9 cellular contexts compared by ENCODE assay signal in the genomic region with DNA sequence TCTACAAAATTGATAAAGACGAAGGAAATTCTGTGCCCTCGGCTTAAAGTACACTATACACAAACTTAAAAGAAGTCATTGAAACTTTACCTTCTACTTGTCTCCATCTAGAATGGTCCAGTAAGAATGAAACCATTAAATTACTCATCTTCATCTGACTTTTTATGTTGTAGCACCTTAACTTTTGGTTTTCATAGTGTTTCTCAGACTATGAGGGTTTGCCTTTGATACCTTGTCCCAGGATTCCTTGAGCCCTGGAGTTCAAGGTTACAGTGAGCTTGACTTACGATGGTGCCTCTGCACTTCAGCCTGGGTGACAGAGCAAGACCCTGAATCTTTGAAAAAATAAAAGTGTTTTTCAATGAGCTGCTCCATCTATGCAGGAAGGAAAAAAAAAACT.
DNase-seq lines count a peak whose midpoint lies in the region; ATAC-seq and TF ChIP-seq lines count a peak whose summit lies in the region.
"Had no signal": no experiment of that assay in that cellular context is flagged by ENCODE, and none has a peak within 500 bp of the region (broad histone marks: within the 10 kb centered on the region; RNA-seq: fewer than 3 reads in every experiment).

No MANE protein-coding gene starts in this region.

- peak; percentile 92 for ATAC-seq in HG02610 (IDR thresholded peaks at IDR 0.05; ENCODE audit: unreplicated experiment)
- ATAC-seq in HG03558 (IDR thresholded peaks at IDR 0.05; ENCODE audit: extremely low read depth, unreplicated experiment) = peak; percentile 89
- ATAC-seq in stimulated activated naive B cell treated with anti-CD40 and anti-IgM and Interleukin-4, amounts not matched to agents 10 μg/mL and 1 μg/mL and 100 μg/mL, for 72 hours (replicated peaks) = peak; percentile 67 to 80
- no peak for ATAC-seq in SK-N-SH treated with all-trans-retinoic acid at 6 μM for 48 hours

- no peak overlapping the region for H3K4me3 ChIP-seq in breast epithelium

- no peaks in the 10 kb centered on the region for H3K27me3 ChIP-seq in breast epithelium

- POLR2A ChIA-PET in MCF 10A (lab: Yijun Ruan, JAX) = interaction anchor here (1.0 to 2.4 kb wide), 6 partner anchors 11 to 240 kb away, joined by 3 to 9 read pairs (median 4); a partner anchor contains a TSS

- TF ChIP-seq CTCF in MCF 10A (IDR thresholded peaks at IDR 0.05; ENCODE audit: unreplicated experiment) (no peak), breast epithelium (IDR thresholded peaks at IDR 0.05) (no peak)

- peak overlapping the region; percentile 33 for H3K27ac Mint-ChIP-seq in MCF 10A (ENCODE audit: low read depth, unreplicated experiment)
- H3K27ac Mint-ChIP-seq in stimulated activated naive B cell treated with anti-CD40 and anti-IgM and Interleukin-4, amounts not matched to agents 10 μg/mL and 1 μg/mL and 100 μg/mL, for 72 hours = peak overlapping the region; percentile 90

- no peaks in the 10 kb centered on the region for H3K9me3 ChIP-seq in breast epithelium

- no peaks in the 10 kb centered on the region for H3K4me1 ChIP-seq in breast epithelium

- H3K27ac ChIP-seq in breast epithelium = no peak overlapping the region

- intact Hi-C loops in MCF 10A (cut with micrococcal nuclease) = no loop called here
- intact Hi-C loops in breast epithelium (cut with DNase I; ENCODE audit: low total_unique reads) = no loop called here

- H3K36me3 Mint-ChIP-seq in MCF 10A (ENCODE audit: insufficient read depth, unreplicated experiment) = peaks cover 94% of the 10 kb centered on the region
- H3K36me3 Mint-ChIP-seq in stimulated activated naive B cell treated with anti-CD40 and anti-IgM and Interleukin-4, amounts not matched to agents 10 μg/mL and 1 μg/mL and 100 μg/mL, for 72 hours = peaks cover 66 to 70% of the 10 kb centered on the region in 2 donors

- TF ChIP-seq POLR2A in breast epithelium (IDR thresholded peaks at IDR 0.05) = no peak

- H3K36me3 ChIP-seq in breast epithelium = no peaks in the 10 kb centered on the region

- no peak overlapping the region for H3K4me3 Mint-ChIP-seq in MCF 10A (ENCODE audit: unreplicated experiment)
- peak overlapping the region in 1 of 2 donors; percentile 37 for H3K4me3 Mint-ChIP-seq in stimulated activated naive B cell treated with anti-CD40 and anti-IgM and Interleukin-4, amounts not matched to agents 10 μg/mL and 1 μg/mL and 100 μg/mL, for 72 hours

- no peaks in the 10 kb centered on the region for H3K27me3 Mint-ChIP-seq in MCF 10A (ENCODE audit: insufficient read depth, unreplicated experiment)
- H3K27me3 Mint-ChIP-seq in stimulated activated naive B cell treated with anti-CD40 and anti-IgM and Interleukin-4, amounts not matched to agents 10 μg/mL and 1 μg/mL and 100 μg/mL, for 72 hours = no peaks in the 10 kb centered on the region

- CTCF ChIA-PET in MCF 10A (lab: Yijun Ruan, JAX) = interaction anchor here (3.0 kb wide), 1 partner anchor 14 kb away, joined by 17 read pairs; no protein-coding TSS in a partner anchor

- peaks cover 4% of the 10 kb centered on the region for H3K4me1 Mint-ChIP-seq in MCF 10A (ENCODE audit: insufficient read depth, unreplicated experiment)
- peaks cover 20 to 61% of the 10 kb centered on the region in 2 donors for H3K4me1 Mint-ChIP-seq in stimulated activated naive B cell treated with anti-CD40 and anti-IgM and Interleukin-4, amounts not matched to agents 10 μg/mL and 1 μg/mL and 100 μg/mL, for 72 hours

- BruUV-seq in MCF 10A (replicated peaks; lab: Mats Ljungman, UMichigan) = no TSS peak

- DNase-seq in MCF 10A (ENCODE audit: unreplicated experiment) (no peak), breast epithelium (ENCODE audit: low spot score in 2 of 2) (no peak), hypothalamus (lab: John Stamatoyannopoulos, UW) (no peak)
- DNase-seq in stimulated activated naive B cell treated with anti-CD40 and anti-IgM and Interleukin-4, amounts not matched to agents 10 μg/mL and 1 μg/mL and 100 μg/mL, for 72 hours = no peak
- no peak for DNase-seq in stimulated activated CD8-positive, alpha-beta memory T cell treated with anti-CD3 and anti-CD28 coated beads, Interleukin-4, amount 100 ng/mL, for 48 hours
- DNase-seq: kidney had no signal

- H3K9me3 Mint-ChIP-seq in MCF 10A (ENCODE audit: unreplicated experiment) = peaks cover 6% of the 10 kb centered on the region
- peaks cover 0 to 3% of the 10 kb centered on the region in 2 donors for H3K9me3 Mint-ChIP-seq in stimulated activated naive B cell treated with anti-CD40 and anti-IgM and Interleukin-4, amounts not matched to agents 10 μg/mL and 1 μg/mL and 100 μg/mL, for 72 hours

TF ChIP-seq in SK-N-SH treated with all-trans-retinoic acid at 6 μM for 48 hours, 23 proteins besides CTCF, POLR2A, EP300 and RAD21:
- TF ChIP-seq SNAI2 (CRISPR knock-in tag; IDR thresholded peaks at IDR 0.05) = no peak
- TF ChIP-seq ESRRG (CRISPR knock-in tag; IDR thresholded peaks at IDR 0.05) = no peak
- TF ChIP-seq, protein P1, sequence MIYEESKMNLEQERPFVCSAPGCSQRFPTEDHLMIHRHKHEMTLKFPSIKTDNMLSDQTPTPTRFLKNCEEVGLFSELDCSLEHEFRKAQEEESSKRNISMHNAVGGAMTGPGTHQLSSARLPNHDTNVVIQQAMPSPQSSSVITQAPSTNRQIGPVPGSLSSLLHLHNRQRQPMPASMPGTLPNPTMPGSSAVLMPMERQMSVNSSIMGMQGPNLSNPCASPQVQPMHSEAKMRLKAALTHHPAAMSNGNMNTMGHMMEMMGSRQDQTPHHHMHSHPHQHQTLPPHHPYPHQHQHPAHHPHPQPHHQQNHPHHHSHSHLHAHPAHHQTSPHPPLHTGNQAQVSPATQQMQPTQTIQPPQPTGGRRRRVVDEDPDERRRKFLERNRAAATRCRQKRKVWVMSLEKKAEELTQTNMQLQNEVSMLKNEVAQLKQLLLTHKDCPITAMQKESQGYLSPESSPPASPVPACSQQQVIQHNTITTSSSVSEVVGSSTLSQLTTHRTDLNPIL (CRISPR knock-in tag; IDR thresholded peaks at IDR 0.05; ENCODE audit: low read depth) = no peak
- TF ChIP-seq ZNF8 (CRISPR knock-in tag; IDR thresholded peaks at IDR 0.05) = no peak
- no peak for TF ChIP-seq CSDC2 (CRISPR knock-in tag; IDR thresholded peaks at IDR 0.05)
- no peak for TF ChIP-seq ZC3H10 (CRISPR knock-in tag; IDR thresholded peaks at IDR 0.05)
- TF ChIP-seq ZFP3 (CRISPR knock-in tag; IDR thresholded peaks at IDR 0.05) = no peak
- TF ChIP-seq TCF4 (CRISPR knock-in tag; IDR thresholded peaks at IDR 0.05; ENCODE audit: borderline replicate concordance) = no peak
- TF ChIP-seq, protein P2, sequence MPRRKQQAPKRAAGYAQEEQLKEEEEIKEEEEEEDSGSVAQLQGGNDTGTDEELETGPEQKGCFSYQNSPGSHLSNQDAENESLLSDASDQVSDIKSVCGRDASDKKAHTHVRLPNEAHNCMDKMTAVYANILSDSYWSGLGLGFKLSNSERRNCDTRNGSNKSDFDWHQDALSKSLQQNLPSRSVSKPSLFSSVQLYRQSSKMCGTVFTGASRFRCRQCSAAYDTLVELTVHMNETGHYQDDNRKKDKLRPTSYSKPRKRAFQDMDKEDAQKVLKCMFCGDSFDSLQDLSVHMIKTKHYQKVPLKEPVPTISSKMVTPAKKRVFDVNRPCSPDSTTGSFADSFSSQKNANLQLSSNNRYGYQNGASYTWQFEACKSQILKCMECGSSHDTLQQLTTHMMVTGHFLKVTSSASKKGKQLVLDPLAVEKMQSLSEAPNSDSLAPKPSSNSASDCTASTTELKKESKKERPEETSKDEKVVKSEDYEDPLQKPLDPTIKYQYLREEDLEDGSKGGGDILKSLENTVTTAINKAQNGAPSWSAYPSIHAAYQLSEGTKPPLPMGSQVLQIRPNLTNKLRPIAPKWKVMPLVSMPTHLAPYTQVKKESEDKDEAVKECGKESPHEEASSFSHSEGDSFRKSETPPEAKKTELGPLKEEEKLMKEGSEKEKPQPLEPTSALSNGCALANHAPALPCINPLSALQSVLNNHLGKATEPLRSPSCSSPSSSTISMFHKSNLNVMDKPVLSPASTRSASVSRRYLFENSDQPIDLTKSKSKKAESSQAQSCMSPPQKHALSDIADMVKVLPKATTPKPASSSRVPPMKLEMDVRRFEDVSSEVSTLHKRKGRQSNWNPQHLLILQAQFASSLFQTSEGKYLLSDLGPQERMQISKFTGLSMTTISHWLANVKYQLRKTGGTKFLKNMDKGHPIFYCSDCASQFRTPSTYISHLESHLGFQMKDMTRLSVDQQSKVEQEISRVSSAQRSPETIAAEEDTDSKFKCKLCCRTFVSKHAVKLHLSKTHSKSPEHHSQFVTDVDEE (CRISPR knock-in tag; IDR thresholded peaks at IDR 0.05) = no peak
- TF ChIP-seq PPARA (CRISPR knock-in tag; IDR thresholded peaks at IDR 0.05; ENCODE audit: borderline replicate concordance) = no peak
- TF ChIP-seq TOX (CRISPR knock-in tag; IDR thresholded peaks at IDR 0.05; ENCODE audit: borderline replicate concordance) = no peak
- no peak for TF ChIP-seq BACH2 (CRISPR knock-in tag; IDR thresholded peaks at IDR 0.05; ENCODE audit: borderline replicate concordance)
- TF ChIP-seq GLIS3 (CRISPR knock-in tag; IDR thresholded peaks at IDR 0.05) = no peak
- TF ChIP-seq, protein P3, sequence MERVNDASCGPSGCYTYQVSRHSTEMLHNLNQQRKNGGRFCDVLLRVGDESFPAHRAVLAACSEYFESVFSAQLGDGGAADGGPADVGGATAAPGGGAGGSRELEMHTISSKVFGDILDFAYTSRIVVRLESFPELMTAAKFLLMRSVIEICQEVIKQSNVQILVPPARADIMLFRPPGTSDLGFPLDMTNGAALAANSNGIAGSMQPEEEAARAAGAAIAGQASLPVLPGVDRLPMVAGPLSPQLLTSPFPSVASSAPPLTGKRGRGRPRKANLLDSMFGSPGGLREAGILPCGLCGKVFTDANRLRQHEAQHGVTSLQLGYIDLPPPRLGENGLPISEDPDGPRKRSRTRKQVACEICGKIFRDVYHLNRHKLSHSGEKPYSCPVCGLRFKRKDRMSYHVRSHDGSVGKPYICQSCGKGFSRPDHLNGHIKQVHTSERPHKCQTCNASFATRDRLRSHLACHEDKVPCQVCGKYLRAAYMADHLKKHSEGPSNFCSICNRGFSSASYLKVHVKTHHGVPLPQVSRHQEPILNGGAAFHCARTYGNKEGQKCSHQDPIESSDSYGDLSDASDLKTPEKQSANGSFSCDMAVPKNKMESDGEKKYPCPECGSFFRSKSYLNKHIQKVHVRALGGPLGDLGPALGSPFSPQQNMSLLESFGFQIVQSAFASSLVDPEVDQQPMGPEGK (CRISPR knock-in tag; IDR thresholded peaks at IDR 0.05; ENCODE audit: borderline replicate concordance) = no peak
- TF ChIP-seq ZNF70 (CRISPR knock-in tag; IDR thresholded peaks at IDR 0.05) = no peak
